In the genomic region with DNA sequence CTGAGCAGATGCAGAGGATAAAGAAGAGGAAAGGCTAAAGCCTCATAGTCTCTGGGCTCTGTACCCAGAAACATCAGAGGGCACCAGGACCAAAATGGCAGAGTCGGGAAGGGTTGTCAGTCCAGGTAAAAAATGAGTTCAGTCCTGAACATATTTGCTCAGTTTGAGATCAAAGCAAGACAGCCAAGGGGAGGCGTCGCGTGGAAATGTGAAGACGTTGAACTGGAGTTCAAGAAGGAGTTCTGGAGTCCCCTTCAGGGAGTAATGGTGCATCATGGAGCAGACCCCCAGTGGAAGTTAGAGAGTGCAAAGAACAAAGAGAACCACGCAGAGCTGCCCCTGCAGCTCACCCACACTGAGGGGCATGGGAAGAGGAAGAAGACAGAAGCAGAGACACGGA, we compare ENCODE assay signal across 18 cellular contexts. TPM values are rescaled to one million over a fixed set of nuclear protein-coding genes. Genes with fewer than 3 reads are reported as not detected.
A peak's percentile ranks its signal among the peaks of the same experiment; 100 is the strongest.
DNase-seq lines count a peak whose midpoint lies in the region; ATAC-seq, FAIRE-seq and TF ChIP-seq lines count a peak whose summit lies in the region.
"Had no signal": no experiment of that assay in that cellular context is flagged by ENCODE, and none has a peak within 500 bp of the region (broad histone marks: within the 10 kb centered on the region; RNA-seq: fewer than 3 reads in every experiment).

No MANE protein-coding gene starts in this region.

- peaks cover 55% of the 10 kb centered on the region for H3K27me3 Mint-ChIP-seq in activated CD8-positive, alpha-beta T cell treated with anti-CD3 and anti-CD28 coated beads for 36 hours

- POLR2A ChIA-PET in activated CD8-positive, alpha-beta T cell treated with anti-CD3 and anti-CD28 coated beads for 36 hours (lab: Charles Lee): no interaction called here

- H3K36me3 ChIP-seq in SJSA1 (peaks cover 45% of the 10 kb centered on the region), esophagus (ENCODE audit: control insufficient read depth in 2 of 2, insufficient read depth in 2 of 2, low read length in 1 of 2) (no peaks in the 10 kb centered on the region), muscle layer of colon (ENCODE audit: insufficient read depth, low read length) (no peaks in the 10 kb centered on the region), stomach smooth muscle (ENCODE audit: control insufficient read depth in 2 of 2, insufficient read depth in 2 of 2, low read length in 2 of 2) (peaks cover 2 to 7% of the 10 kb centered on the region in 2 donors)
- H3K36me3 ChIP-seq: neural progenitor cell had no signal

- FAIRE-seq in GM12891 (lab: Jason Lieb, UNC): no peak
- FAIRE-seq: small intestine had no signal

- H3K27me3 ChIP-seq in SJSA1 (replicated peaks) (no peaks in the 10 kb centered on the region), esophagus (ENCODE audit: control insufficient read depth in 1 of 2, insufficient read depth in 2 of 2, low read length in 2 of 2) (peaks cover 0 to 6% of the 10 kb centered on the region in 2 donors), muscle layer of colon (ENCODE audit: control insufficient read depth in 1 of 2, insufficient read depth in 2 of 2, low read length in 2 of 2) (no peaks in the 10 kb centered on the region), stomach smooth muscle (ENCODE audit: control insufficient read depth in 1 of 2, insufficient read depth in 2 of 2, low read length in 2 of 2) (no peaks in the 10 kb centered on the region)
- H3K27me3 ChIP-seq: neural progenitor cell had no signal

- H3K36me3 Mint-ChIP-seq in activated CD8-positive, alpha-beta T cell treated with anti-CD3 and anti-CD28 coated beads for 36 hours (ENCODE audit: low read depth): no peaks in the 10 kb centered on the region
- H3K36me3 Mint-ChIP-seq: stimulated activated memory B cell treated with anti-CD40 and anti-IgM and Interleukin-4, amounts not matched to agents 10 μg/mL and 1 μg/mL and 100 μg/mL, for 72 hours had no signal

- no peak for ATAC-seq in GM21825 (IDR thresholded peaks at IDR 0.05; ENCODE audit: unreplicated experiment)
- no peak for ATAC-seq in activated CD8-positive, alpha-beta T cell treated with anti-CD3 and anti-CD28 coated beads for 36 hours
- ATAC-seq: left colon; stimulated activated memory B cell treated with anti-CD40 and anti-IgM and Interleukin-4, amounts not matched to agents 10 μg/mL and 1 μg/mL and 100 μg/mL, for 72 hours had no signal

- H3K9me3 ChIP-seq in SJSA1 (replicated peaks) (no peaks in the 10 kb centered on the region), esophagus (ENCODE audit: control insufficient read depth in 2 of 2, insufficient read depth in 1 of 2, low read depth in 1 of 2, low read length in 1 of 2) (no peaks in the 10 kb centered on the region), muscle layer of colon (ENCODE audit: low read length) (no peaks in the 10 kb centered on the region), stomach smooth muscle (ENCODE audit: control insufficient read depth in 2 of 2, low read length in 2 of 2) (no peaks in the 10 kb centered on the region)

- H3K27ac ChIP-seq in SJSA1: peak overlapping the region; percentile 68
- peak overlapping the region; percentile 2 to 33 for H3K27ac ChIP-seq in esophagus (ENCODE audit: low read depth in 2 of 2, low read length in 1 of 2)
- peak overlapping the region; percentile 40 for H3K27ac ChIP-seq in muscle layer of colon (ENCODE audit: low read depth, low read length)
- peak overlapping the region; percentile 32 for H3K27ac ChIP-seq in stomach smooth muscle (ENCODE audit: low read length)
- H3K27ac ChIP-seq: neural progenitor cell had no signal

- H3K9ac ChIP-seq in muscle layer of colon (ENCODE audit: low read length) (peak overlapping the region; percentile 35), stomach smooth muscle (ENCODE audit: low read length in 2 of 2) (peak overlapping the region in 1 of 2 donors; percentile 36)
- H3K9ac ChIP-seq: neural progenitor cell had no signal

- TF ChIP-seq CTCF in activated CD8-positive, alpha-beta T cell treated with anti-CD3 and anti-CD28 coated beads for 36 hours (IDR thresholded peaks at IDR 0.05): no peak

- H3K27ac Mint-ChIP-seq in activated CD8-positive, alpha-beta T cell treated with anti-CD3 and anti-CD28 coated beads for 36 hours: no peak overlapping the region
- H3K27ac Mint-ChIP-seq: neural progenitor cell; stimulated activated memory B cell treated with anti-CD40 and anti-IgM and Interleukin-4, amounts not matched to agents 10 μg/mL and 1 μg/mL and 100 μg/mL, for 72 hours had no signal

- CTCF ChIA-PET in activated CD8-positive, alpha-beta T cell treated with anti-CD3 and anti-CD28 coated beads for 36 hours (lab: Charles Lee): no interaction called here

- peaks cover 5% of the 10 kb centered on the region for H3K4me1 Mint-ChIP-seq in activated CD8-positive, alpha-beta T cell treated with anti-CD3 and anti-CD28 coated beads for 36 hours (ENCODE audit: low read depth)
- H3K4me1 Mint-ChIP-seq: stimulated activated memory B cell treated with anti-CD40 and anti-IgM and Interleukin-4, amounts not matched to agents 10 μg/mL and 1 μg/mL and 100 μg/mL, for 72 hours had no signal

- 74 to 75% methylated on average over 7 of the region's 7 CpGs for WGBS in esophagus, 2 donors

- intact Hi-C loops in activated CD8-positive, alpha-beta T cell treated with anti-CD3 and anti-CD28 coated beads for 36 hours (cut with micrococcal nuclease): no loop called here

- H3K4me3 ChIP-seq in SJSA1: no peak overlapping the region
- H3K4me3 ChIP-seq in esophagus (ENCODE audit: low read depth in 1 of 2, low read length in 2 of 2): no peak overlapping the region
- peak overlapping the region in 1 of 2 donors; percentile 33 for H3K4me3 ChIP-seq in muscle layer of colon (ENCODE audit: low read depth in 1 of 2, low read length in 2 of 2)
- H3K4me3 ChIP-seq in stomach smooth muscle (ENCODE audit: low read length in 2 of 2): peak overlapping the region; percentile 26 to 65
- H3K4me3 ChIP-seq: neural progenitor cell had no signal

- H3K9me3 Mint-ChIP-seq in activated CD8-positive, alpha-beta T cell treated with anti-CD3 and anti-CD28 coated beads for 36 hours: no peaks in the 10 kb centered on the region
- H3K9me3 Mint-ChIP-seq: stimulated activated memory B cell treated with anti-CD40 and anti-IgM and Interleukin-4, amounts not matched to agents 10 μg/mL and 1 μg/mL and 100 μg/mL, for 72 hours had no signal

- no peak overlapping the region for H3K4me3 Mint-ChIP-seq in activated CD8-positive, alpha-beta T cell treated with anti-CD3 and anti-CD28 coated beads for 36 hours
- H3K4me3 Mint-ChIP-seq: neural progenitor cell; stimulated activated memory B cell treated with anti-CD40 and anti-IgM and Interleukin-4, amounts not matched to agents 10 μg/mL and 1 μg/mL and 100 μg/mL, for 72 hours had no signal

- peak in 1 of 2 experiments; percentile 43 for DNase-seq in SJSA1 (ENCODE audit: low read depth in 1 of 2, low spot score in 2 of 2)
- DNase-seq in GM12891 (ENCODE audit: insufficient read length, low spot score): no peak
- no peak for DNase-seq in inferior parietal cortex (ENCODE audit: extremely low spot score)
- DNase-seq in activated CD8-positive, alpha-beta T cell treated with anti-CD3 and anti-CD28 coated beads for 36 hours: no peak
- DNase-seq: activated CD4-positive, alpha-beta T cell treated with anti-CD3 and anti-CD28 coated beads for 4 hours; activated T-cell treated with anti-CD3 and anti-CD28 coated beads, Interleukin-2, amount 50 U/mL, for 1 hour; central memory CD4-positive, alpha-beta T cell; left colon; NCI-H446 treated with DMSO at 0.1 percent for 48 hours; SHP77; small intestine had no signal

- TF ChIP-seq POLR2A in GM12891 (IDR thresholded peaks at IDR 0.05; ENCODE audit: low read depth, low read length): no peak

- H3K4me1 ChIP-seq in SJSA1 (replicated peaks) (peaks cover 65% of the 10 kb centered on the region), esophagus (ENCODE audit: control insufficient read depth in 2 of 2, insufficient read depth in 2 of 2, low read length in 1 of 2) (no peaks in the 10 kb centered on the region), muscle layer of colon (ENCODE audit: insufficient read depth, low read length) (peaks cover 71% of the 10 kb centered on the region), stomach smooth muscle (ENCODE audit: control insufficient read depth, insufficient read depth, low read length) (peaks cover 69% of the 10 kb centered on the region)

TF ChIP-seq in GM12891, 5 proteins besides CTCF, POLR2A, EP300 and RAD21:
- TF ChIP-seq POU2F2 (IDR thresholded peaks at IDR 0.05; ENCODE audit: low read depth, low read length): no peak
- no peak for TF ChIP-seq PAX5 (IDR thresholded peaks at IDR 0.05; ENCODE audit: insufficient read depth, low read length, severe bottlenecking)
- no peak for TF ChIP-seq TAF1 (IDR thresholded peaks at IDR 0.05; ENCODE audit: low read depth, low read length)
- TF ChIP-seq POLR2AphosphoS5 (IDR thresholded peaks at IDR 0.05; ENCODE audit: low read depth, low read length): no peak
- no peak for TF ChIP-seq SPI1 (IDR thresholded peaks at IDR 0.05; ENCODE audit: low read depth, low read length)

RNA-seq across cellular contexts. Expression of a gene that starts 4.8 kb away (rescaled TPM):
- total RNA-seq in SJSA1 (2014; rRNA removed; shearing (Covaris generic)): 489 and 591 TPM in 2 replicates
- polyA plus RNA-seq in esophagus: 10 to 100 TPM; 10.4 to 23.7 TPM
- not detected for polyA plus RNA-seq in GM12891 (2012; ENCODE audit: low read depth, missing spikeins)
- total RNA-seq in activated CD8-positive, alpha-beta T cell treated with anti-CD3 and anti-CD28 coated beads for 36 hours: not detected
- total RNA-seq: T-helper 2 cell treated with Interferon-gamma antibody and Interleukin-4, amounts not matched to agents 100 ng/mL and 5 ng/mL, for 36 hours had no signal

RNA-seq across cellular contexts. Expression of a gene that starts 4.9 kb away (rescaled TPM):
- 677 and 741 TPM in 2 replicates for total RNA-seq in SJSA1 (2014; rRNA removed; shearing (Covaris generic))
- polyA plus RNA-seq in esophagus: 10 to 100 TPM; 25.3 to 39.2 TPM
- 0.37 TPM for polyA plus RNA-seq in GM12891 (2012; ENCODE audit: low read depth, missing spikeins)
- total RNA-seq in activated CD8-positive, alpha-beta T cell treated with anti-CD3 and anti-CD28 coated beads for 36 hours: not detected
- total RNA-seq: T-helper 2 cell treated with Interferon-gamma antibody and Interleukin-4, amounts not matched to agents 100 ng/mL and 5 ng/mL, for 36 hours had no signal

Comparison
In these comparisons a context has a peak if more than half of its experiments do, and no peak if none do; other contexts are left out.
1. H3K27ac ChIP-seq: peak in every context shown above with its lines; median percentile 68 in SJSA1; 40 in muscle layer of colon; 32 in stomach smooth muscle; 18 in esophagus.
2. H3K4me3 ChIP-seq: peak in stomach smooth muscle (2 of 2); none in SJSA1 (single experiment) and esophagus (0 of 2).
3. RNA of a gene that starts 4.8 kb away (total RNA-seq): 489 to 591 TPM in SJSA1; not detected in activated CD8-positive, alpha-beta T cell treated with anti-CD3 and anti-CD28 coated beads for 36 hours; every median in the first group is over 100 times any median in the second.
4. RNA of a gene that starts 4.9 kb away (total RNA-seq): 677 to 741 TPM in SJSA1; not detected in activated CD8-positive, alpha-beta T cell treated with anti-CD3 and anti-CD28 coated beads for 36 hours; every median in the first group is over 100 times any median in the second.